1 cellular context compared by ENCODE assay signal in the genomic region with DNA sequence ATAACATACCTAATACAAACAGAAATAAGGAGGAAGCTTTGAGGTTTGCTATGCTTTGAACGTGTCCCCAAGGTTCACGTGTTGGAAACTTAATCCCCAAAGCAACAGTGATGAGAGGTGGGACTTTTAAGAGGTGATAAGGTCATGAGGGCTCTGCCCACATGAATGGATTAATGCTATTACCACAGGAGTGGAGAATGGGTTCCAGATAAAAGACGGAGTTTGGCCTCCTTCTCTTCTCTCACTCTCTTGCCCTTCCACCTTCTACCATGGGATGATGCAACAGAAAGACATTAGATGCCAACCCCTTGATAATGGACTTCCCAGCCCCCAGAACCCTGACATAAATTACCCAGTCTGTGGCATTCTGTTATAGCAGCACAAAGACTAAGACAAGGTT.
A peak's percentile ranks its signal among the peaks of the same experiment; 100 is the strongest.
TF ChIP-seq lines count a peak whose summit lies in the region.

No MANE protein-coding gene starts in this region.

TF ChIP-seq in HepG2, 621 proteins besides CTCF, POLR2A, EP300 and RAD21 (continued from another document and continues in another):
- TF ChIP-seq, protein P1, sequence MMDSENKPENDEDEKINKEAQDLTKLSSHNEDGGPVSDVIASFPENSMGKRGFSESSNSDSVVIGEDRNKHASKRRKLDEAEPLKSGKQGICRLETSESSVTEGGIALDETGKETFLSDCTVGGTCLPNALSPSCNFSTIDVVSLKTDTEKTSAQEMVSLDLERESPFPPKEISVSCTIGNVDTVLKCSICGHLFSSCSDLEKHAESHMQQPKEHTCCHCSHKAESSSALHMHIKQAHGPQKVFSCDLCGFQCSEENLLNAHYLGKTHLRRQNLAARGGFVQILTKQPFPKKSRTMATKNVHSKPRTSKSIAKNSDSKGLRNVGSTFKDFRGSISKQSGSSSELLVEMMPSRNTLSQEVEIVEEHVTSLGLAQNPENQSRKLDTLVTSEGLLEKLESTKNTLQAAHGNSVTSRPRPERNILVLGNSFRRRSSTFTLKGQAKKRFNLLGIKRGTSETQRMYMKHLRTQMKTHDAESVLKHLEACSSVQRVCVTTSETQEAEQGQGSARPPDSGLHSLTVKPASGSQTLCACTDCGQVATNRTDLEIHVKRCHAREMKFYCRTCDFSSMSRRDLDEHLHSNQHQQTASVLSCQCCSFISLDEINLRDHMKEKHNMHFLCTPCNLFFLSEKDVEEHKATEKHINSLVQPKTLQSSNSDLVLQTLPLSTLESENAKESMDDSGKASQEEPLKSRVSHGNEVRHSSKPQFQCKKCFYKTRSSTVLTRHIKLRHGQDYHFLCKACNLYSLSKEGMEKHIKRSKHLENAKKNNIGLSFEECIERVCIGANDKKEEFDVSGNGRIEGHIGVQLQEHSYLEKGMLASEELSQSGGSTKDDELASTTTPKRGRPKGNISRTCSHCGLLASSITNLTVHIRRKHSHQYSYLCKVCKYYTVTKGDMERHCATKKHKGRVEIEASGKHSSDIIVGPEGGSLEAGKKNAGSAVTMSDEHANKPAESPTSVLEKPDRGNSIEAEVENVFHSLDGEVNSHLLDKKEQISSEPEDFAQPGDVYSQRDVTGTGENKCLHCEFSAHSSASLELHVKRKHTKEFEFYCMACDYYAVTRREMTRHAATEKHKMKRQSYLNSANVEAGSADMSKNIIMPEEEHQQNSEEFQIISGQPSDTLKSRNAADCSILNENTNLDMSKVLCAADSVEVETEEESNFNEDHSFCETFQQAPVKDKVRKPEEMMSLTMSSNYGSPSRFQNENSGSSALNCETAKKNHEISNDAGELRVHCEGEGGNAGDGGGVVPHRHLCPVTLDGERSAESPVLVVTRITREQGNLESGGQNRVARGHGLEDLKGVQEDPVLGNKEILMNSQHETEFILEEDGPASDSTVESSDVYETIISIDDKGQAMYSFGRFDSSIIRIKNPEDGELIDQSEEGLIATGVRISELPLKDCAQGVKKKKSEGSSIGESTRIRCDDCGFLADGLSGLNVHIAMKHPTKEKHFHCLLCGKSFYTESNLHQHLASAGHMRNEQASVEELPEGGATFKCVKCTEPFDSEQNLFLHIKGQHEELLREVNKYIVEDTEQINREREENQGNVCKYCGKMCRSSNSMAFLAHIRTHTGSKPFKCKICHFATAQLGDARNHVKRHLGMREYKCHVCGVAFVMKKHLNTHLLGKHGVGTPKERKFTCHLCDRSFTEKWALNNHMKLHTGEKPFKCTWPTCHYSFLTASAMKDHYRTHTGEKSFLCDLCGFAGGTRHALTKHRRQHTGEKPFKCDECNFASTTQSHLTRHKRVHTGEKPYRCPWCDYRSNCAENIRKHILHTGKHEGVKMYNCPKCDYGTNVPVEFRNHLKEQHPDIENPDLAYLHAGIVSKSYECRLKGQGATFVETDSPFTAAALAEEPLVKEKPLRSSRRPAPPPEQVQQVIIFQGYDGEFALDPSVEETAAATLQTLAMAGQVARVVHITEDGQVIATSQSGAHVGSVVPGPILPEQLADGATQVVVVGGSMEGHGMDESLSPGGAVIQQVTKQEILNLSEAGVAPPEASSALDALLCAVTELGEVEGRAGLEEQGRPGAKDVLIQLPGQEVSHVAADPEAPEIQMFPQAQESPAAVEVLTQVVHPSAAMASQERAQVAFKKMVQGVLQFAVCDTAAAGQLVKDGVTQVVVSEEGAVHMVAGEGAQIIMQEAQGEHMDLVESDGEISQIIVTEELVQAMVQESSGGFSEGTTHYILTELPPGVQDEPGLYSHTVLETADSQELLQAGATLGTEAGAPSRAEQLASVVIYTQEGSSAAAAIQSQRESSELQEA (CRISPR knock-in tag; IDR thresholded peaks at IDR 0.05; ENCODE audit: not compliant biosample characterization), result no peak
- no peak for TF ChIP-seq HDAC6 (IDR thresholded peaks at IDR 0.05; ENCODE audit: low read depth, low read length)
- TF ChIP-seq PCBP2 (optimal IDR thresholded peaks at IDR 0.05; ENCODE audit: low read depth, low read length, poor library complexity, severe bottlenecking), result no peak
- no peak for TF ChIP-seq SPEN (CRISPR knock-in tag; IDR thresholded peaks at IDR 0.05; ENCODE audit: low read depth)
- no peak for TF ChIP-seq ELF1 (CRISPR knock-in tag; IDR thresholded peaks at IDR 0.05)
- peak; percentile 44 for TF ChIP-seq TEAD3 (CRISPR knock-in tag; optimal IDR thresholded peaks at IDR 0.05; ENCODE audit: borderline replicate concordance)
- no peak for TF ChIP-seq ZFAT (CRISPR knock-in tag; conservative IDR thresholded peaks at IDR 0.05)
- no peak for TF ChIP-seq SOX6 (IDR thresholded peaks at IDR 0.05)
- peak; percentile 50 for TF ChIP-seq SOX6 (CRISPR knock-in tag; IDR thresholded peaks at IDR 0.05)
- TF ChIP-seq HNF4A (CRISPR knock-in tag; IDR thresholded peaks at IDR 0.05), result peak; percentile 46; the same call in 1 of the 2 replicates
- TF ChIP-seq MBNL3 (CRISPR knock-in tag; conservative IDR thresholded peaks at IDR 0.05), result no peak
- TF ChIP-seq IRF2 (CRISPR knock-in tag; IDR thresholded peaks at IDR 0.05), result 0 out of 2 replicates have a peak, but pooled peaks have one; percentile 33
- TF ChIP-seq ATF7 (IDR thresholded peaks at IDR 0.05), result no peak
- TF ChIP-seq ATF7 (CRISPR knock-in tag; IDR thresholded peaks at IDR 0.05), result no peak
- peak; percentile 76 for TF ChIP-seq RARA (CRISPR knock-in tag; IDR thresholded peaks at IDR 0.05)
- peak; percentile 77; the same call in 1 of the 2 replicates for TF ChIP-seq SIX4 (CRISPR knock-in tag; IDR thresholded peaks at IDR 0.05)
- TF ChIP-seq CBX5 (CRISPR knock-in tag; IDR thresholded peaks at IDR 0.05; ENCODE audit: borderline replicate concordance), result 0 out of 2 replicates have a peak, but pooled peaks have one; percentile 23
- no peak for TF ChIP-seq MEF2D (CRISPR knock-in tag; IDR thresholded peaks at IDR 0.05)
- TF ChIP-seq KDM5A (IDR thresholded peaks at IDR 0.05; ENCODE audit: borderline replicate concordance, low read length), result no peak
- TF ChIP-seq, protein P2, sequence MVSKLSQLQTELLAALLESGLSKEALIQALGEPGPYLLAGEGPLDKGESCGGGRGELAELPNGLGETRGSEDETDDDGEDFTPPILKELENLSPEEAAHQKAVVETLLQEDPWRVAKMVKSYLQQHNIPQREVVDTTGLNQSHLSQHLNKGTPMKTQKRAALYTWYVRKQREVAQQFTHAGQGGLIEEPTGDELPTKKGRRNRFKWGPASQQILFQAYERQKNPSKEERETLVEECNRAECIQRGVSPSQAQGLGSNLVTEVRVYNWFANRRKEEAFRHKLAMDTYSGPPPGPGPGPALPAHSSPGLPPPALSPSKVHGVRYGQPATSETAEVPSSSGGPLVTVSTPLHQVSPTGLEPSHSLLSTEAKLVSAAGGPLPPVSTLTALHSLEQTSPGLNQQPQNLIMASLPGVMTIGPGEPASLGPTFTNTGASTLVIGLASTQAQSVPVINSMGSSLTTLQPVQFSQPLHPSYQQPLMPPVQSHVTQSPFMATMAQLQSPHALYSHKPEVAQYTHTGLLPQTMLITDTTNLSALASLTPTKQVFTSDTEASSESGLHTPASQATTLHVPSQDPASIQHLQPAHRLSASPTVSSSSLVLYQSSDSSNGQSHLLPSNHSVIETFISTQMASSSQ (IDR thresholded peaks at IDR 0.05; ENCODE audit: low read depth), result no peak
- TF ChIP-seq, protein P2 (CRISPR knock-in tag; IDR thresholded peaks at IDR 0.05; ENCODE audit: borderline replicate concordance), result peak; percentile 38; the same call in 1 of the 2 replicates
- no peak for TF ChIP-seq MTA1 (CRISPR knock-in tag; IDR thresholded peaks at IDR 0.05; ENCODE audit: borderline replicate concordance)
- TF ChIP-seq KLF16 (CRISPR knock-in tag; IDR thresholded peaks at IDR 0.05), result no peak
- TF ChIP-seq, protein P3, sequence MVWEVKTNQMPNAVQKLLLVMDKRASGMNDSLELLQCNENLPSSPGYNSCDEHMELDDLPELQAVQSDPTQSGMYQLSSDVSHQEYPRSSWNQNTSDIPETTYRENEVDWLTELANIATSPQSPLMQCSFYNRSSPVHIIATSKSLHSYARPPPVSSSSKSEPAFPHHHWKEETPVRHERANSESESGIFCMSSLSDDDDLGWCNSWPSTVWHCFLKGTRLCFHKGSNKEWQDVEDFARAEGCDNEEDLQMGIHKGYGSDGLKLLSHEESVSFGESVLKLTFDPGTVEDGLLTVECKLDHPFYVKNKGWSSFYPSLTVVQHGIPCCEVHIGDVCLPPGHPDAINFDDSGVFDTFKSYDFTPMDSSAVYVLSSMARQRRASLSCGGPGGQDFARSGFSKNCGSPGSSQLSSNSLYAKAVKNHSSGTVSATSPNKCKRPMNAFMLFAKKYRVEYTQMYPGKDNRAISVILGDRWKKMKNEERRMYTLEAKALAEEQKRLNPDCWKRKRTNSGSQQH (CRISPR knock-in tag; IDR thresholded peaks at IDR 0.05; ENCODE audit: low read depth), result no peak
- TF ChIP-seq ZNF564 (CRISPR knock-in tag; IDR thresholded peaks at IDR 0.05), result peak; percentile 99
- TF ChIP-seq, protein P4, sequence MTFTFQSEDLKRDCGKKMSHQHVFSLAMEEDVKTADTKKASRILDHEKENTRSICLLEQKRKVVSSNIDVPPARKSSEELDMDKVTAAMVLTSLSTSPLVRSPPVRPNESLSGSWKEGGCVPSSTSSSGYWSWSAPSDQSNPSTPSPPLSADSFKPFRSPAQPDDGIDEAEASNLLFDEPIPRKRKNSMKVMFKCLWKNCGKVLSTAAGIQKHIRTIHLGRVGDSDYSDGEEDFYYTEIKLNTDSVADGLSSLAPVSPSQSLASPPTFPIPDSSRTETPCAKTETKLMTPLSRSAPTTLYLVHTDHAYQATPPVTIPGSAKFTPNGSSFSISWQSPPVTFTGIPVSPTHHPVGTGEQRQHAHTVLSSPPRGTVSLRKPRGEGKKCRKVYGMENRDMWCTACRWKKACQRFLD (CRISPR knock-in tag; IDR thresholded peaks at IDR 0.05; ENCODE audit: borderline replicate concordance), result no peak
- no peak for TF ChIP-seq NPAS2 (CRISPR knock-in tag; IDR thresholded peaks at IDR 0.05; ENCODE audit: borderline replicate concordance)
- 0 out of 2 replicates have a peak, but pooled peaks have one; percentile 21 for TF ChIP-seq RXRB (CRISPR knock-in tag; IDR thresholded peaks at IDR 0.05; ENCODE audit: borderline replicate concordance)
- TF ChIP-seq ATRX (CRISPR knock-in tag; IDR thresholded peaks at IDR 0.05; ENCODE audit: borderline replicate concordance), result no peak
- TF ChIP-seq ZFP1 (CRISPR knock-in tag; IDR thresholded peaks at IDR 0.05), result no peak
- peak; percentile 66; the same call in 1 of the 2 replicates for TF ChIP-seq HMG20A (CRISPR knock-in tag; IDR thresholded peaks at IDR 0.05; ENCODE audit: borderline replicate concordance)
- TF ChIP-seq, protein P5, sequence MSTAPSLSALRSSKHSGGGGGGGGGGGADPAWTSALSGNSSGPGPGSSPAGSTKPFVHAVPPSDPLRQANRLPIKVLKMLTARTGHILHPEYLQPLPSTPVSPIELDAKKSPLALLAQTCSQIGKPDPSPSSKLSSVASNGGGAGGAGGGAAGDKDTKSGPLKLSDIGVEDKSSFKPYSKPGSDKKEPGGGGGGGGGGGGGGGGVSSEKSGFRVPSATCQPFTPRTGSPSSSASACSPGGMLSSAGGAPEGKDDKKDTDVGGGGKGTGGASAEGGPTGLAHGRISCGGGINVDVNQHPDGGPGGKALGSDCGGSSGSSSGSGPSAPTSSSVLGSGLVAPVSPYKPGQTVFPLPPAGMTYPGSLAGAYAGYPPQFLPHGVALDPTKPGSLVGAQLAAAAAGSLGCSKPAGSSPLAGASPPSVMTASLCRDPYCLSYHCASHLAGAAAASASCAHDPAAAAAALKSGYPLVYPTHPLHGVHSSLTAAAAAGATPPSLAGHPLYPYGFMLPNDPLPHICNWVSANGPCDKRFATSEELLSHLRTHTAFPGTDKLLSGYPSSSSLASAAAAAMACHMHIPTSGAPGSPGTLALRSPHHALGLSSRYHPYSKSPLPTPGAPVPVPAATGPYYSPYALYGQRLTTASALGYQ (CRISPR knock-in tag; IDR thresholded peaks at IDR 0.05), result peak; percentile 27; the same call in 1 of the 2 replicates
- TF ChIP-seq TGIF2 (CRISPR knock-in tag; IDR thresholded peaks at IDR 0.05), result peak; percentile 43; the same call in 1 of the 2 replicates
- no peak for TF ChIP-seq ZNF431 (CRISPR knock-in tag; IDR thresholded peaks at IDR 0.05; ENCODE audit: borderline replicate concordance, low read depth)
- TF ChIP-seq SP5 (CRISPR knock-in tag; IDR thresholded peaks at IDR 0.05; ENCODE audit: borderline replicate concordance, low read depth), result peak; percentile 88
- no peak for TF ChIP-seq IKZF4 (CRISPR knock-in tag; IDR thresholded peaks at IDR 0.05; ENCODE audit: borderline replicate concordance, low read depth, not compliant biosample characterization)
- no peak for TF ChIP-seq ZNF446 (CRISPR knock-in tag; IDR thresholded peaks at IDR 0.05)
- 0 out of 2 replicates have a peak, but pooled peaks have one; percentile 35 for TF ChIP-seq PPARG (CRISPR knock-in tag; conservative IDR thresholded peaks at IDR 0.05)
- TF ChIP-seq, protein P6, sequence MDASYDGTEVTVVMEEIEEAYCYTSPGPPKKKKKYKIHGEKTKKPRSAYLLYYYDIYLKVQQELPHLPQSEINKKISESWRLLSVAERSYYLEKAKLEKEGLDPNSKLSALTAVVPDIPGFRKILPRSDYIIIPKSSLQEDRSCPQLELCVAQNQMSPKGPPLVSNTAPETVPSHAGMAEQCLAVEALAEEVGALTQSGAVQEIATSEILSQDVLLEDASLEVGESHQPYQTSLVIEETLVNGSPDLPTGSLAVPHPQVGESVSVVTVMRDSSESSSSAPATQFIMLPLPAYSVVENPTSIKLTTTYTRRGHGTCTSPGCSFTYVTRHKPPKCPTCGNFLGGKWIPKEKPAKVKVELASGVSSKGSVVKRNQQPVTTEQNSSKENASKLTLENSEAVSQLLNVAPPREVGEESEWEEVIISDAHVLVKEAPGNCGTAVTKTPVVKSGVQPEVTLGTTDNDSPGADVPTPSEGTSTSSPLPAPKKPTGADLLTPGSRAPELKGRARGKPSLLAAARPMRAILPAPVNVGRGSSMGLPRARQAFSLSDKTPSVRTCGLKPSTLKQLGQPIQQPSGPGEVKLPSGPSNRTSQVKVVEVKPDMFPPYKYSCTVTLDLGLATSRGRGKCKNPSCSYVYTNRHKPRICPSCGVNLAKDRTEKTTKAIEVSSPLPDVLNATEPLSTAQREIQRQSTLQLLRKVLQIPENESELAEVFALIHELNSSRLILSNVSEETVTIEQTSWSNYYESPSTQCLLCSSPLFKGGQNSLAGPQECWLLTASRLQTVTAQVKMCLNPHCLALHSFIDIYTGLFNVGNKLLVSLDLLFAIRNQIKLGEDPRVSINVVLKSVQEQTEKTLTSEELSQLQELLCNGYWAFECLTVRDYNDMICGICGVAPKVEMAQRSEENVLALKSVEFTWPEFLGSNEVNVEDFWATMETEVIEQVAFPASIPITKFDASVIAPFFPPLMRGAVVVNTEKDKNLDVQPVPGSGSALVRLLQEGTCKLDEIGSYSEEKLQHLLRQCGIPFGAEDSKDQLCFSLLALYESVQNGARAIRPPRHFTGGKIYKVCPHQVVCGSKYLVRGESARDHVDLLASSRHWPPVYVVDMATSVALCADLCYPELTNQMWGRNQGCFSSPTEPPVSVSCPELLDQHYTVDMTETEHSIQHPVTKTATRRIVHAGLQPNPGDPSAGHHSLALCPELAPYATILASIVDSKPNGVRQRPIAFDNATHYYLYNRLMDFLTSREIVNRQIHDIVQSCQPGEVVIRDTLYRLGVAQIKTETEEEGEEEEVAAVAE (CRISPR knock-in tag; IDR thresholded peaks at IDR 0.05; ENCODE audit: borderline replicate concordance), result no peak
